In the genomic region with DNA sequence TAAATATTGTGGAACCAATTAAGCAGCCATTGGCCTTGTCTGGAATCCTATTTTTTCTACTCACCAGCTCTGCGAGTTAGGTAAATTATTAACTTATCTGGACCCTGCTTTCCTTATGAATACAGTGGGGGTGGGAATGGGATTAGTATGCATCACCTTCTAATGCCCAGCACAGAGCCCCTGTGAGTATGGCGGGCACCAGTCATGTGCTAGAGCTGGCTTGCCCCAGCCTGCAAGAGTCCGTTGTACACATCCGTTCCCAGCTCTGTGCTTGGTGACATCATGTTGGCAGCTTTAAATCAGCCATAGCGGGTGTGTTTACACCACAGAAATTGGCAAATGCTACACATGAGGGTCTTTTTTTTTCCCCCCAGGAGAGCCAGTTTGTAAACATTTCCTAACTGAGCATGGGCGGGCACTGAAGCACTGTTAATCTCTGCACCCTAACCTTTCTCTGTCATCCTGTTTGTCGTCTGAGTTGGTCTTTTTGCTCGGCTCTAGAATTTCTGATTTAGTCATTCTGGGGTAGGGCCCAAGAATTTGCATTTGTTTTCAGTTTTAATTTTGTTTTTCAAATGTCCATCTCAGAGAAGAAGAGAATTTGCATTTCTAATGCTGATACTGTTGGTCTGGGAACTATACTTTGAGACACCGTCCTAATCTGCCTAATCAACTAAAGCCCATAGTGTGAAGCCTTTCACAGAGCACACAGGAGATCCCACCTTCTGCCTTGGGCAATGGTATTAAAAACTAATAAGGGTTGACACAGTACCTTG, we compare ENCODE assay signal across 12 cellular contexts.
A peak's percentile ranks its signal among the peaks of the same experiment; 100 is the strongest.
DNase-seq lines count a peak whose midpoint lies in the region; ATAC-seq and TF ChIP-seq lines count a peak whose summit lies in the region.
"Had no signal": no experiment of that assay in that cellular context is flagged by ENCODE, and none has a peak within 500 bp of the region (broad histone marks: within the 10 kb centered on the region; RNA-seq: fewer than 3 reads in every experiment).

No MANE protein-coding gene starts in this region.

- H3K4me3 ChIP-seq in HEK293 (ENCODE audit: low read depth, low read length) (no peak overlapping the region), sigmoid colon (no peak overlapping the region)
- H3K4me3 ChIP-seq: ovary had no signal

- intact Hi-C loops in sigmoid colon (cut with DNase I), result no loop called here

- ATAC-seq in HG03175 (IDR thresholded peaks at IDR 0.05; ENCODE audit: unreplicated experiment) (peak; percentile 64), GM19328 (IDR thresholded peaks at IDR 0.05; ENCODE audit: unreplicated experiment) (no peak)
- ATAC-seq: PC-3 had no signal

- H3K27ac ChIP-seq in HEK293 (ENCODE audit: extremely low read depth, low read depth, low read length) (no peak overlapping the region), sigmoid colon (no peak overlapping the region)
- H3K27ac ChIP-seq: HL-60, ovary had no signal

- TF ChIP-seq EP300 in sigmoid colon (IDR thresholded peaks at IDR 0.05), result no peak

- POLR2A ChIA-PET in HEK293 (lab: Yijun Ruan, JAX), result no interaction called here

- CTCF ChIA-PET in HEK293 (lab: Yijun Ruan, JAX), result interaction anchor here (1.0 kb wide), 1 partner anchor 19 kb away, joined by 3 read pairs; no protein-coding TSS in a partner anchor

- TF ChIP-seq CTCF in HEK293 (tag by site-specific recombination; IDR thresholded peaks at IDR 0.05) (no peak), sigmoid colon (IDR thresholded peaks at IDR 0.05) (no peak)

- H3K9me3 ChIP-seq in HEK293 (ENCODE audit: control insufficient read depth, insufficient read depth, low read depth, low read length), result no peaks in the 10 kb centered on the region
- H3K9me3 ChIP-seq in sigmoid colon, result no peaks in the 10 kb centered on the region
- H3K9me3 ChIP-seq: ovary had no signal

- DNase-seq in NCI-H82 (lab: John Stamatoyannopoulos, UW), result peak; percentile 47
- DNase-seq in NCI-H82 treated with DMSO at 0.1 percent for 48 hours (lab: John Stamatoyannopoulos, UW; ENCODE audit: unreplicated experiment), result no peak
- no peak for DNase-seq in stimulated activated CD4-positive, alpha-beta T cell treated with anti-CD3 and anti-CD28 coated beads, Interleukin-12 subunit alpha, Interleukin-12 subunit beta, amount 100 ng/mL, for 4 hours
- no peak for DNase-seq in sigmoid colon
- no peak for DNase-seq in ecto neural progenitor cell (ENCODE audit: low spot score)
- DNase-seq: activated CD4-positive, alpha-beta T cell treated with anti-CD3 and anti-CD28 coated beads for 1 hour; ovary; PC-3 had no signal

- 75 to 78% methylated on average over 9 of the region's 9 CpGs for WGBS in sigmoid colon, 2 donors

- H3K36me3 ChIP-seq in HEK293 (ENCODE audit: control insufficient read depth in 2 of 2, insufficient read depth in 1 of 2, low read length in 2 of 2) (no peaks in the 10 kb centered on the region), sigmoid colon (no peaks in the 10 kb centered on the region)
- H3K36me3 ChIP-seq: ovary had no signal

- TF ChIP-seq POLR2A in sigmoid colon (IDR thresholded peaks at IDR 0.05), result no peak

- H3K4me1 ChIP-seq in HEK293 (ENCODE audit: control insufficient read depth, insufficient read depth, low read length) (no peaks in the 10 kb centered on the region), sigmoid colon (no peaks in the 10 kb centered on the region)

- no peaks in the 10 kb centered on the region for H3K27me3 ChIP-seq in sigmoid colon
- H3K27me3 ChIP-seq: ovary had no signal

TF ChIP-seq in HEK293, 187 proteins besides CTCF, POLR2A, EP300 and RAD21:
- 0 out of 2 replicates have a peak, but pooled peaks have one; percentile 17 for TF ChIP-seq ZNF112 (tag by site-specific recombination; IDR thresholded peaks at IDR 0.05)
- no peak for TF ChIP-seq ZNF707 (tag by site-specific recombination; IDR thresholded peaks at IDR 0.05)
- TF ChIP-seq ZNF785 (tag by site-specific recombination; IDR thresholded peaks at IDR 0.05), result no peak
- TF ChIP-seq ZEB2 (tag by site-specific recombination; IDR thresholded peaks at IDR 0.05), result no peak
- TF ChIP-seq, protein P1, sequence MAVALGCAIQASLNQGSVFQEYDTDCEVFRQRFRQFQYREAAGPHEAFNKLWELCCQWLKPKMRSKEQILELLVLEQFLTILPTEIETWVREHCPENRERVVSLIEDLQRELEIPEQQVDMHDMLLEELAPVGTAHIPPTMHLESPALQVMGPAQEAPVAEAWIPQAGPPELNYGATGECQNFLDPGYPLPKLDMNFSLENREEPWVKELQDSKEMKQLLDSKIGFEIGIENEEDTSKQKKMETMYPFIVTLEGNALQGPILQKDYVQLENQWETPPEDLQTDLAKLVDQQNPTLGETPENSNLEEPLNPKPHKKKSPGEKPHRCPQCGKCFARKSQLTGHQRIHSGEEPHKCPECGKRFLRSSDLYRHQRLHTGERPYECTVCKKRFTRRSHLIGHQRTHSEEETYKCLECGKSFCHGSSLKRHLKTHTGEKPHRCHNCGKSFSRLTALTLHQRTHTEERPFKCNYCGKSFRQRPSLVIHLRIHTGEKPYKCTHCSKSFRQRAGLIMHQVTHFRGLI (tag by site-specific recombination; IDR thresholded peaks at IDR 0.05), result no peak
- TF ChIP-seq ZNF2 (tag by site-specific recombination; IDR thresholded peaks at IDR 0.05), result no peak
- TF ChIP-seq ZNF549 (tag by site-specific recombination; IDR thresholded peaks at IDR 0.05), result no peak
